Comparison of ENCODE assay signal across 1 cellular context in genomic region chr6:150959071-150959637, GRCh38.
TF ChIP-seq lines count a peak whose summit lies in the region.

No MANE protein-coding gene starts in this region.

TF ChIP-seq in endothelial cell of umbilical vein, 7 proteins besides CTCF, POLR2A, EP300 and RAD21:
- TF ChIP-seq FOS (IDR thresholded peaks at IDR 0.05; ENCODE audit: borderline replicate concordance, insufficient read depth, low read length) (no peak), JUN (IDR thresholded peaks at IDR 0.05; ENCODE audit: borderline replicate concordance, insufficient read depth, insufficient read length, low read depth) (peak; percentile 2)
